Comparison of ENCODE assay signal across 12 cellular contexts in genomic region chr16:46748775-46749705, GRCh38.
DNase-seq lines count a peak whose midpoint lies in the region; ATAC-seq and TF ChIP-seq lines count a peak whose summit lies in the region.
"Had no signal": no experiment of that assay in that cellular context is flagged by ENCODE, and none has a peak within 500 bp of the region (broad histone marks: within the 10 kb centered on the region; RNA-seq: fewer than 3 reads in every experiment).

No MANE protein-coding gene starts in this region.

- peak overlapping the region; percentile 48 for H3K4me2 ChIP-seq in OCI-LY1 (ENCODE audit: low read length)

- no peaks in the 10 kb centered on the region for H3K79me2 ChIP-seq in OCI-LY1 (ENCODE audit: insufficient read depth, low read length)

- H3K4me3 ChIP-seq in OCI-LY1 (ENCODE audit: low read depth, low read length, poor library complexity, severe bottlenecking) (no peak overlapping the region), neuron (ENCODE audit: low read length) (no peak overlapping the region)
- H3K4me3 ChIP-seq: suprapubic skin had no signal

- peak overlapping the region; percentile 97 for H3K27ac ChIP-seq in OCI-LY1 (ENCODE audit: low read depth, low read length, poor library complexity, severe bottlenecking)
- H3K27ac ChIP-seq: suprapubic skin had no signal

- H3F3A ChIP-seq in OCI-LY1 (ENCODE audit: insufficient read depth, low read length): peaks cover 8% of the 10 kb centered on the region; the same call in 1 of the 2 replicates

- DNase-seq in cerebellar cortex (ENCODE audit: low spot score) (no peak), NCI-H82 (lab: John Stamatoyannopoulos, UW) (no peak), C1 segment of cervical spinal cord (lab: John Stamatoyannopoulos, UW) (no peak)
- DNase-seq: dermis blood vessel endothelial cell, small intestine had no signal

- H2AFZ ChIP-seq in OCI-LY1 (ENCODE audit: low read length) (0 out of 2 replicates have a peak overlapping the region, but pooled peaks have one; percentile 22), neuron (ENCODE audit: low read depth, low read length) (peak overlapping the region; percentile 79)

- ATAC-seq in GM18511 (IDR thresholded peaks at IDR 0.05; ENCODE audit: unreplicated experiment) (peak; percentile 79), HG02885 (IDR thresholded peaks at IDR 0.05; ENCODE audit: poor library complexity, unreplicated experiment) (peak; percentile 82), GM19452 (IDR thresholded peaks at IDR 0.05; ENCODE audit: unreplicated experiment) (no peak)
- ATAC-seq: Panc1 had no signal

- H3K4me1 ChIP-seq in OCI-LY1 (ENCODE audit: insufficient read depth, low read length, severe bottlenecking) (peaks cover 67% of the 10 kb centered on the region), neuron (ENCODE audit: insufficient read depth, low read length) (peaks cover 30% of the 10 kb centered on the region)
- H3K4me1 ChIP-seq: suprapubic skin had no signal

- H3K9ac ChIP-seq in OCI-LY1 (ENCODE audit: low read length): peak overlapping the region; percentile 63

- H3K27me3 ChIP-seq in OCI-LY1 (ENCODE audit: insufficient read depth, low read length): no peaks in the 10 kb centered on the region
- H3K27me3 ChIP-seq in neuron (ENCODE audit: insufficient read depth, low read length): no peaks in the 10 kb centered on the region

- no peaks in the 10 kb centered on the region for H3K9me2 ChIP-seq in OCI-LY1 (ENCODE audit: low read depth, low read length)

- H3K9me3 ChIP-seq in OCI-LY1 (ENCODE audit: low read length) (no peaks in the 10 kb centered on the region), neuron (ENCODE audit: low read length) (no peaks in the 10 kb centered on the region)
- H3K9me3 ChIP-seq: suprapubic skin had no signal

- H3K36me3 ChIP-seq in OCI-LY1 (ENCODE audit: insufficient read depth, low read length) (no peaks in the 10 kb centered on the region), neuron (ENCODE audit: insufficient read depth, low read length) (no peaks in the 10 kb centered on the region)
- H3K36me3 ChIP-seq: suprapubic skin had no signal

- no peaks in the 10 kb centered on the region for H4K20me1 ChIP-seq in OCI-LY1 (ENCODE audit: insufficient read depth, low read length)

- TF ChIP-seq CTCF in OCI-LY1 (IDR thresholded peaks at IDR 0.05; ENCODE audit: low read length): no peak
